ENCODE assay signal across 33 cellular contexts in genomic region chr3:109191431-109191830, GRCh38. TPM values are rescaled to one million over a fixed set of nuclear protein-coding genes. Genes with fewer than 3 reads are reported as not detected.
"Had no signal": no experiment of that assay in that cellular context is flagged by ENCODE, and none has a peak within 500 bp of the region (broad histone marks: within the 10 kb centered on the region; RNA-seq: fewer than 3 reads in every experiment).

No MANE protein-coding gene starts in this region.

- DNase-seq: hippocampal formation; left ventricle myocardium inferior; mesendoderm; naive B cell; natural killer cell; nephron progenitor cell; occipital lobe; psoas muscle; right lobe of liver; stimulated activated CD4-positive, alpha-beta T cell treated with anti-CD3 and anti-CD28 coated beads, Interleukin-1b, Interleukin-23, amount 100 ng/mL, for 48 hours; stimulated activated CD4-positive, alpha-beta T cell treated with anti-CD3 and anti-CD28 coated beads, Interleukin-2, amount 100 ng/mL, for 48 hours; stimulated activated CD4-positive, alpha-beta T cell treated with anti-CD3 and anti-CD28 coated beads, Interleukin-4, amount 100 ng/mL, for 4 hours; stimulated activated CD8-positive, alpha-beta memory T cell treated with anti-CD3 and anti-CD28 coated beads, Interleukin-4, amount 100 ng/mL, for 48 hours; stimulated activated naive CD4-positive, alpha-beta T cell treated with Interleukin-2 at 50 U/mL for 16 hours; stimulated activated naive CD8-positive, alpha-beta T cell treated with anti-CD3 and anti-CD28 coated beads, Interleukin-15, amount 100 ng/mL, for 72 hours; substantia nigra; uterus had no signal

- H3K36me3 ChIP-seq: left ventricle myocardium inferior, neural progenitor cell, neutrophil, right atrium auricular region, right lobe of liver, tibial nerve, uterus had no signal

- H3K4me1 ChIP-seq: left ventricle myocardium inferior, parathyroid adenoma, psoas muscle, right atrium auricular region, right lobe of liver, tibial nerve, uterus had no signal

- H3K27me3 ChIP-seq: neural progenitor cell, neutrophil, right atrium auricular region, right lobe of liver, tibial nerve, uterus had no signal

- H3K27ac ChIP-seq: left ventricle myocardium inferior, neural progenitor cell, neutrophil, parathyroid adenoma, psoas muscle, right atrium auricular region, right lobe of liver, tibial nerve, uterus had no signal

- ATAC-seq: natural killer cell; psoas muscle; right lobe of liver; stimulated activated memory B cell treated with anti-CD40 and anti-IgM and Interleukin-4, amounts not matched to agents 10 μg/mL and 1 μg/mL and 100 μg/mL, for 72 hours; stimulated activated naive CD8-positive, alpha-beta T cell treated with anti-CD3 and anti-CD28 coated beads, Interleukin-15, amount 100 ng/mL, for 72 hours had no signal

- H3K9me3 ChIP-seq: left ventricle myocardium inferior, neutrophil, psoas muscle, right atrium auricular region, right lobe of liver, tibial nerve, uterus had no signal

- H3K4me3 ChIP-seq: left ventricle myocardium inferior, lung, neural progenitor cell, psoas muscle, right atrium auricular region, right lobe of liver, smooth muscle cell, tibial nerve, uterus had no signal

RNA-seq across cellular contexts. Expression of gene C3orf85, which starts 54.9 kb away (rescaled TPM):
- total RNA-seq: left ventricle myocardium inferior, lower leg skin, lung, mesothelial cell of epicardium, mononuclear cell, natural killer cell, occipital lobe, osteocyte, posterior vena cava, psoas muscle, right atrium auricular region, skeletal muscle tissue, smooth muscle cell, temporal lobe, tibial nerve, ureter, uterus had no signal
